Comparison of ENCODE assay signal across 14 cellular contexts in the genomic region with DNA sequence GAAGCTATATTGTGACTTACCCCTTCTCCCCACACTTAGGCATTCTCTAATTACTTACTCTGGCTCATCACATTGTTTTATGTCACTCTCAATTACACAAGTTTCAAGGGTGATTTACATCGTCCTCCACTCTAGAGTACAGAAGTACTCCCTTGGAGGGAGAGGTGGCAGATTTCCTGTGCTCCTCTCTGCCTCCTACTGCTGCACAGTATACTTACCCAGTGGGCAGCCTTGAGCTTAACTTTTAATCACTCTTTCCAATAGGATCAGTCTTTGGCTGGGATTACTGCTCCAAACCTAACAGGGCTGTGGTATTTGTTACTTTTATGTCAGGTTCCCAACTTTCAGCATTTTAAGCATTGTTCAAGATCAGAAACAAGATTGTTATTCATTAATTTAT.
DNase-seq lines count a peak whose midpoint lies in the region; ATAC-seq and TF ChIP-seq lines count a peak whose summit lies in the region.
"Had no signal": no experiment of that assay in that cellular context is flagged by ENCODE, and none has a peak within 500 bp of the region (broad histone marks: within the 10 kb centered on the region; RNA-seq: fewer than 3 reads in every experiment).

No MANE protein-coding gene starts in this region.

- no peak overlapping the region for H3K23ac ChIP-seq in mesendoderm (ENCODE audit: low read length)

- no peak overlapping the region for H3K4me3 ChIP-seq in choroid plexus epithelial cell (ENCODE audit: low read depth, low read length)
- H3K4me3 ChIP-seq in mesendoderm (ENCODE audit: low read length), result no peak overlapping the region
- no peak overlapping the region for H3K4me3 ChIP-seq in right atrium auricular region
- H3K4me3 ChIP-seq: PC-9, SK-N-MC had no signal

- H2BK120ac ChIP-seq in mesendoderm (ENCODE audit: low read depth, low read length), result no peak overlapping the region

- H4K5ac ChIP-seq in mesendoderm (ENCODE audit: low read length), result no peak overlapping the region

- TF ChIP-seq CTCF in choroid plexus epithelial cell (conservative IDR thresholded peaks at IDR 0.05; ENCODE audit: low read depth, low read length) (peak; percentile 24), right atrium auricular region (IDR thresholded peaks at IDR 0.05) (no peak)

- H3K9ac ChIP-seq in mesendoderm (ENCODE audit: low read length), result no peak overlapping the region

- H3K4ac ChIP-seq in mesendoderm (ENCODE audit: low read depth, low read length), result no peak overlapping the region

- no peaks in the 10 kb centered on the region for H3K9me3 ChIP-seq in right atrium auricular region

- no peak overlapping the region for H3K56ac ChIP-seq in mesendoderm (ENCODE audit: low read length)

- no peak overlapping the region for H2BK15ac ChIP-seq in mesendoderm (replicated peaks; ENCODE audit: low read depth)

- no peak overlapping the region for H3K18ac ChIP-seq in mesendoderm (ENCODE audit: low read length)

- H3K27me3 ChIP-seq in mesendoderm (ENCODE audit: insufficient read depth, low read length, poor library complexity), result no peaks in the 10 kb centered on the region
- H3K27me3 ChIP-seq in right atrium auricular region, result no peaks in the 10 kb centered on the region

- H3K79me1 ChIP-seq in mesendoderm (ENCODE audit: low read length), result no peaks in the 10 kb centered on the region

- H3K79me2 ChIP-seq in mesendoderm (ENCODE audit: control insufficient read depth, insufficient read depth, low read length), result no peaks in the 10 kb centered on the region

- H2AK5ac ChIP-seq in mesendoderm (ENCODE audit: low read length), result no peak overlapping the region

- H3K4me1 ChIP-seq in mesendoderm (ENCODE audit: control insufficient read depth, low read depth, low read length) (no peaks in the 10 kb centered on the region), right atrium auricular region (no peaks in the 10 kb centered on the region)

- DNase-seq in G401 (ENCODE audit: low spot score) (peak; percentile 4), NCI-H524 treated with DMSO at 0.1 percent for 48 hours (lab: John Stamatoyannopoulos, UW) (peak; percentile 40), choroid plexus epithelial cell (ENCODE audit: low read depth) (no peak), mesendoderm (peak; percentile 48), right atrium auricular region (ENCODE audit: low spot score) (no peak), NCI-H2081 (lab: John Stamatoyannopoulos, UW) (no peak), kidney tubule cell (ENCODE audit: low spot score) (no peak)
- DNase-seq: CD4-positive, alpha-beta T cell; NCI-H187 treated with DMSO at 0.1 percent for 48 hours; NCI-H226; PC-9 had no signal

- no peak overlapping the region for H2BK5ac ChIP-seq in mesendoderm (ENCODE audit: low read length)

- no peak overlapping the region for H3K4me2 ChIP-seq in mesendoderm (ENCODE audit: low read length)
- H3K4me2 ChIP-seq: PC-9 had no signal

- ATAC-seq in GM21526 (IDR thresholded peaks at IDR 0.05; ENCODE audit: low FRiP score, unreplicated experiment), result no peak
- ATAC-seq: Right ventricle myocardium inferior had no signal

- in situ Hi-C loops in G401 (cut with HindIII; ENCODE audit: low sequenced_read_pairs), result no loop called here

- H3K27ac ChIP-seq in mesendoderm (ENCODE audit: low read depth, low read length) (no peak overlapping the region), right atrium auricular region (no peak overlapping the region)
- H3K27ac ChIP-seq: PC-9, SK-N-MC had no signal

- no peak overlapping the region for H4K8ac ChIP-seq in mesendoderm (ENCODE audit: low read depth, low read length)

- H3K36me3 ChIP-seq in mesendoderm (ENCODE audit: control insufficient read depth, insufficient read depth, low read length) (no peaks in the 10 kb centered on the region), right atrium auricular region (no peaks in the 10 kb centered on the region)

- WGBS in mesendoderm (ENCODE audit: extremely low coverage, insufficient coverage, low lambda C conversion rate), result no CpG with 5 or more reads among the region's 1 CpG

Comparison
In these comparisons a context has a peak if more than half of its experiments do, and no peak if none do; other contexts are left out.
1. DNase-seq: peak in G401 (single experiment), NCI-H524 treated with DMSO at 0.1 percent for 48 hours (single experiment) and mesendoderm (single experiment); none in choroid plexus epithelial cell (single experiment), right atrium auricular region (single experiment), NCI-H2081 (0 of 2) and kidney tubule cell (single experiment).